In genomic region chrX:57651169-57651919, GRCh38 we compare ENCODE assay signal across 25 cellular contexts. TPM values are rescaled to one million over a fixed set of nuclear protein-coding genes. Genes with fewer than 3 reads are reported as not detected.
A peak's percentile ranks its signal among the peaks of the same experiment; 100 is the strongest.
DNase-seq lines count a peak whose midpoint lies in the region; ATAC-seq and TF ChIP-seq lines count a peak whose summit lies in the region.
"Had no signal": no experiment of that assay in that cellular context is flagged by ENCODE, and none has a peak within 500 bp of the region (broad histone marks: within the 10 kb centered on the region; RNA-seq: fewer than 3 reads in every experiment).

No MANE protein-coding gene starts in this region.

- H3K4me2 ChIP-seq in neuronal stem cell (ENCODE audit: insufficient read depth, low read length, poor library complexity, severe bottlenecking): no peak overlapping the region
- H3K4me2 ChIP-seq: KMS-11 had no signal

- peak overlapping the region; percentile 46 for H2AFZ ChIP-seq in neuronal stem cell (ENCODE audit: low read length)

- H3K36me3 ChIP-seq in H7 (replicated peaks; ENCODE audit: control insufficient read depth, insufficient read depth, low read length) (no peaks in the 10 kb centered on the region), NT2/D1 (ENCODE audit: insufficient read depth, insufficient read length, low read length) (no peaks in the 10 kb centered on the region), neuronal stem cell (replicated peaks in 1 of 2; ENCODE audit: control insufficient read depth in 2 of 2, insufficient read depth in 2 of 2, low read length in 2 of 2) (no peaks in the 10 kb centered on the region)

- ATAC-seq in GM19467 (IDR thresholded peaks at IDR 0.05; ENCODE audit: unreplicated experiment): no peak
- ATAC-seq: Panc1 had no signal

- H2AK5ac ChIP-seq in neuronal stem cell (ENCODE audit: low read depth, low read length): no peak overlapping the region

- H4K91ac ChIP-seq in neuronal stem cell (ENCODE audit: low read depth, low read length, poor library complexity): no peak overlapping the region

- H3K14ac ChIP-seq in neuronal stem cell (ENCODE audit: low read length): no peak overlapping the region

- H3K4me3 ChIP-seq in H7 (ENCODE audit: insufficient read depth, low read depth, low read length) (no peak overlapping the region), NT2/D1 (ENCODE audit: insufficient read length, low read depth) (no peak overlapping the region), neuronal stem cell (ENCODE audit: low read length in 2 of 2) (no peak overlapping the region)

- no peaks in the 10 kb centered on the region for H3K79me1 ChIP-seq in neuronal stem cell (ENCODE audit: low read depth, low read length)

- DNase-seq in H7: peak; percentile 1
- DNase-seq in NT2/D1 (ENCODE audit: low read depth, low spot score): peak; percentile 55
- DNase-seq in iPS DF 19.7 (ENCODE audit: low read depth, low spot score): peak; percentile 9
- DNase-seq in neuronal stem cell (ENCODE audit: low spot score): no peak
- DNase-seq in GM10266 (ENCODE audit: extremely low spot score): no peak
- no peak for DNase-seq in epidermal melanocyte (ENCODE audit: insufficient read length, low spot score)
- DNase-seq: Calu3, DND-41, MM.1S, NCI-H1048, NCI-H1417, NCI-H1694 treated with DMSO at 0.1 percent for 48 hours, NCI-H2081, NCI-H2227 treated with DMSO at 0.1 percent for 48 hours, NCI-H69, SHP77 had no signal

- H3K4ac ChIP-seq in neuronal stem cell (ENCODE audit: low read length): no peak overlapping the region

- no peak overlapping the region for H2BK12ac ChIP-seq in neuronal stem cell (ENCODE audit: low read length)

- H3K9me3 ChIP-seq in NT2/D1 (ENCODE audit: insufficient read depth, low read length) (peaks cover 19% of the 10 kb centered on the region), neuronal stem cell (replicated peaks in 1 of 2; ENCODE audit: control insufficient read depth in 2 of 2, insufficient read depth in 1 of 2, low read depth in 1 of 2, low read length in 2 of 2) (peaks cover 0 to 5% of the 10 kb centered on the region in 2 donors)

- WGBS in neuronal stem cell (ENCODE audit: extremely low coverage in 2 of 2, insufficient read length in 2 of 2, insufficient replicate concordance in 1 of 2), 2 donors: no CpG with 5 or more reads among the region's 4 CpGs

- no peak overlapping the region for H2BK120ac ChIP-seq in neuronal stem cell (ENCODE audit: low read depth, low read length)

- no peak overlapping the region for H3K27ac ChIP-seq in neuronal stem cell (replicated peaks; ENCODE audit: low read length)
- H3K27ac ChIP-seq: KMS-11, RWPE1 had no signal

- H3K27me3 ChIP-seq in H7 (ENCODE audit: control insufficient read depth, insufficient read depth, low read length) (no peaks in the 10 kb centered on the region), NT2/D1 (ENCODE audit: insufficient read depth, insufficient read length) (no peaks in the 10 kb centered on the region), neuronal stem cell (ENCODE audit: control insufficient read depth in 3 of 3, insufficient read depth in 3 of 3, low read depth in 1 of 3, low read length in 3 of 3) (no peaks in the 10 kb centered on the region)

- H3K9ac ChIP-seq in NT2/D1 (ENCODE audit: insufficient read length, low read depth) (no peak overlapping the region), neuronal stem cell (ENCODE audit: low read depth, low read length, poor library complexity) (no peak overlapping the region)
- H3K9ac ChIP-seq: KMS-11 had no signal

- no peaks in the 10 kb centered on the region for H3K4me1 ChIP-seq in NT2/D1 (ENCODE audit: insufficient read depth, insufficient read length)
- H3K4me1 ChIP-seq in neuronal stem cell (ENCODE audit: control insufficient read depth in 2 of 2, insufficient read depth in 1 of 2, low read depth in 1 of 2, low read length in 2 of 2): peaks cover 0 to 3% of the 10 kb centered on the region in 2 donors

- H3K18ac ChIP-seq in neuronal stem cell (ENCODE audit: low read length): no peak overlapping the region

- TF ChIP-seq CTCF in GM10266 (IDR thresholded peaks at IDR 0.05; ENCODE audit: control insufficient read depth, insufficient read depth, low read depth, missing control alignments): no peak

- H2BK15ac ChIP-seq in neuronal stem cell (ENCODE audit: low read length): no peak overlapping the region

- no peak overlapping the region for H4K8ac ChIP-seq in neuronal stem cell (ENCODE audit: low read depth, low read length)

- H3K23ac ChIP-seq in neuronal stem cell (ENCODE audit: low read depth, low read length, poor library complexity): no peak overlapping the region

- H2BK5ac ChIP-seq in neuronal stem cell (ENCODE audit: low read length): no peak overlapping the region

RNA-seq across cellular contexts. Expression of gene NLRP2B, which starts 28.7 kb away (rescaled TPM):
- total RNA-seq in H7 (2014; rRNA removed; shearing (Covaris generic)): not detected in 2 replicates
- polyA plus RNA-seq in neuronal stem cell (2013, experiment 1 of 2): not detected
- not detected for polyA plus RNA-seq in neuronal stem cell (2013, experiment 2 of 2)
- total RNA-seq: A172, Calu3, NCI-H460, OCI-LY7 had no signal
- polyA plus RNA-seq: BJ, IgD-negative memory B cell had no signal

RNA-seq across cellular contexts. Expression of gene ZXDB, which starts 59.5 kb away (rescaled TPM):
- total RNA-seq in H7 (2014; rRNA removed; shearing (Covaris generic)): 10.4 and 11.0 TPM in 2 replicates
- polyA plus RNA-seq in neuronal stem cell (2013, experiment 1 of 2): 4.1 TPM
- polyA plus RNA-seq in neuronal stem cell (2013, experiment 2 of 2): 4.3 TPM

Comparison
In these comparisons a context has a peak if more than half of its experiments do, and no peak if none do; other contexts are left out.
1. DNase-seq: peak in H7 (single experiment), NT2/D1 (single experiment) and iPS DF 19.7 (single experiment); none in neuronal stem cell (single experiment), GM10266 (single experiment) and epidermal melanocyte (single experiment).